ENCODE assay signal across 8 cellular contexts in the genomic region with DNA sequence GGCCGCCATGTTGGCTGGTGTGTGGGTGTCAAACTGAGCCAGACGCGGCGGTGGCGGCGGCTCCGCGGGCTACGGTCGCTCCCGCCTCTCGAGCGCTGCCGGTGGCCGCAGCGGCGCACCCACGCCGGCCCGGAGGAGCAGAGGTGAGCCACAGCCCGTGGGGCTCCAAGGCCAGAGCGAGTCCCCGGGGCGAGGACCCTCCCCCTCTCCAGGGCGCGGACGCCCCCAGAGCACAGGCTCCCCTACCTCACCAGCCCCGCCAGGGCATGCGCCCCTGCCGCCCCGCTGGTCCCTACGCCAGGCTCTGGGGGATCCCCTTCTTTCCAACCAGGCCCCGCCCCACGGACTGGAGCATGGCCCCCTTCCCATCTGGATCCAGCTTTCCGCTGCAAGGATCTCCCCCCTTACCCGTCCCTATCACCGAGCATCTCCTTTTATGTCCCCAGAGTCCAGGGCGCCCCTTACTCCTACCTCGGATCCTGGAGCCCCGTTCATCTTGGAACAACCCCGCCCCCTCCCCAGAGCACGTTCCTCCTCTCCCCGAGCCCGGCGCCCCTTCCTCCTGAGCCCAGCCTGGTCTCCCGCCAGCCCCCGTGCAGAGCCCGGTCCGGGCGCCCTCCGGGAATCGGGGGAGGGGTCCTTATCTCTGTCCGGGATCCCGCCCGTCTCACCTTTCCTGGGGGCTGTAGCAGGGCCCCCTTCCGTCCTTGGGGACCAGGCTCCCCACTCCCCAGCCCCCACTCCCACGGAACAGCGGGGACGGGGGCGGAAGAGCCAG. TPM values are rescaled to one million over a fixed set of nuclear protein-coding genes. Genes with fewer than 3 reads are reported as not detected.
DNase-seq lines count a peak whose midpoint lies in the region; ATAC-seq and TF ChIP-seq lines count a peak whose summit lies in the region.

No MANE protein-coding gene starts in this region.

- WGBS in tibial nerve, 2 donors: 0 to 2% methylated on average over 20 to 29 of the region's 60 CpGs

- POLR2A ChIA-PET in activated CD4-positive, alpha-beta T cell treated with anti-CD3 and anti-CD28 coated beads, Interleukin-2, amount 10 ng/mL, durations not matched to agents 7 days and 5 days (lab: Charles Lee): no interaction called here

- H3K36me3 ChIP-seq in tibial nerve: no peaks in the 10 kb centered on the region

- peak; percentile 68 for ATAC-seq in HG03442 (IDR thresholded peaks at IDR 0.05; ENCODE audit: unreplicated experiment)
- ATAC-seq in natural killer cell treated with Interleukin-12 subunit alpha and Interleukin-12 subunit beta and Interleukin-15 and Interleukin-18, amount 100 ng/mL, for 72 hours: peak in 1 of 2 donors; percentile 94

- no peak for TF ChIP-seq CTCF in epithelial cell of proximal tubule (conservative IDR thresholded peaks at IDR 0.05; ENCODE audit: low read depth, low read length)
- peak; percentile 17 to 73 (median 37) for TF ChIP-seq CTCF in tibial nerve (IDR thresholded peaks at IDR 0.05)

- TF ChIP-seq EP300 in tibial nerve (IDR thresholded peaks at IDR 0.05): no peak

- peak overlapping the region; percentile 72 for H3K4me3 Mint-ChIP-seq in activated CD4-positive, alpha-beta T cell treated with anti-CD3 and anti-CD28 coated beads, Interleukin-2, amount 10 ng/mL, durations not matched to agents 7 days and 5 days
- peak overlapping the region; percentile 78 for H3K4me3 Mint-ChIP-seq in natural killer cell treated with Interleukin-12 subunit alpha and Interleukin-12 subunit beta and Interleukin-15 and Interleukin-18, amount 100 ng/mL, for 72 hours

- no peak overlapping the region for H3K27ac Mint-ChIP-seq in activated CD4-positive, alpha-beta T cell treated with anti-CD3 and anti-CD28 coated beads, Interleukin-2, amount 10 ng/mL, durations not matched to agents 7 days and 5 days
- no peak overlapping the region for H3K27ac Mint-ChIP-seq in natural killer cell treated with Interleukin-12 subunit alpha and Interleukin-12 subunit beta and Interleukin-15 and Interleukin-18, amount 100 ng/mL, for 72 hours

- peaks cover 19% of the 10 kb centered on the region for H3K27me3 Mint-ChIP-seq in activated CD4-positive, alpha-beta T cell treated with anti-CD3 and anti-CD28 coated beads, Interleukin-2, amount 10 ng/mL, durations not matched to agents 7 days and 5 days
- peaks cover 6 to 9% of the 10 kb centered on the region in 2 donors for H3K27me3 Mint-ChIP-seq in natural killer cell treated with Interleukin-12 subunit alpha and Interleukin-12 subunit beta and Interleukin-15 and Interleukin-18, amount 100 ng/mL, for 72 hours

- H3K27ac ChIP-seq in tibial nerve: peak overlapping the region; percentile 82 to 96 (median 84)

- TF ChIP-seq POLR2A in tibial nerve (IDR thresholded peaks at IDR 0.05): peak; percentile 51 to 66

- CTCF ChIA-PET in activated CD4-positive, alpha-beta T cell treated with anti-CD3 and anti-CD28 coated beads, Interleukin-2, amount 10 ng/mL, durations not matched to agents 7 days and 5 days (lab: Charles Lee): interaction anchor here (1.0 kb wide), 1 partner anchor 19 kb away, joined by 3 read pairs; no protein-coding TSS in a partner anchor

- H3K27me3 ChIP-seq in tibial nerve: no peaks in the 10 kb centered on the region

- no peaks in the 10 kb centered on the region for H3K36me3 Mint-ChIP-seq in activated CD4-positive, alpha-beta T cell treated with anti-CD3 and anti-CD28 coated beads, Interleukin-2, amount 10 ng/mL, durations not matched to agents 7 days and 5 days (ENCODE audit: low read depth)
- H3K36me3 Mint-ChIP-seq in natural killer cell treated with Interleukin-12 subunit alpha and Interleukin-12 subunit beta and Interleukin-15 and Interleukin-18, amount 100 ng/mL, for 72 hours: no peaks in the 10 kb centered on the region

- no peaks in the 10 kb centered on the region for H3K9me3 ChIP-seq in tibial nerve

- H3K4me3 ChIP-seq in epithelial cell of proximal tubule (ENCODE audit: low read depth, low read length) (peak overlapping the region; percentile 99), tibial nerve (peak overlapping the region; percentile 72 to 100 (median 88))

- H3K4me1 Mint-ChIP-seq in activated CD4-positive, alpha-beta T cell treated with anti-CD3 and anti-CD28 coated beads, Interleukin-2, amount 10 ng/mL, durations not matched to agents 7 days and 5 days: peaks cover 4% of the 10 kb centered on the region
- peaks cover 3 to 9% of the 10 kb centered on the region in 2 donors for H3K4me1 Mint-ChIP-seq in natural killer cell treated with Interleukin-12 subunit alpha and Interleukin-12 subunit beta and Interleukin-15 and Interleukin-18, amount 100 ng/mL, for 72 hours (ENCODE audit: low read depth in 2 of 2)

- DNase-seq in AG20443 (ENCODE audit: low spot score): peak; percentile 22
- peak; percentile 35 for DNase-seq in GM19238 (ENCODE audit: insufficient read length, low spot score)
- no peak for DNase-seq in activated CD4-positive, alpha-beta T cell treated with anti-CD3 and anti-CD28 coated beads, Interleukin-2, amount 10 ng/mL, durations not matched to agents 7 days and 5 days
- DNase-seq in epithelial cell of proximal tubule (ENCODE audit: low read depth): no peak
- DNase-seq in natural killer cell treated with Interleukin-12 subunit alpha and Interleukin-12 subunit beta and Interleukin-15 and Interleukin-18, amount 100 ng/mL, for 72 hours (ENCODE audit: low spot score): no peak
- DNase-seq in tibial nerve (ENCODE audit: low spot score in 2 of 2): peak in 1 of 2 donors; percentile 17
- no peak for DNase-seq in NCI-H345 treated with DMSO at 0.1 percent for 48 hours (lab: John Stamatoyannopoulos, UW; ENCODE audit: unreplicated experiment)

- H3K9me3 Mint-ChIP-seq in activated CD4-positive, alpha-beta T cell treated with anti-CD3 and anti-CD28 coated beads, Interleukin-2, amount 10 ng/mL, durations not matched to agents 7 days and 5 days: no peaks in the 10 kb centered on the region
- H3K9me3 Mint-ChIP-seq in natural killer cell treated with Interleukin-12 subunit alpha and Interleukin-12 subunit beta and Interleukin-15 and Interleukin-18, amount 100 ng/mL, for 72 hours: no peaks in the 10 kb centered on the region

- peaks cover 0 to 29% (median 7%) of the 10 kb centered on the region in 4 donors for H3K4me1 ChIP-seq in tibial nerve

RNA-seq across cellular contexts. Expression of a gene that starts 0.4 kb away (rescaled TPM):
- total RNA-seq in activated CD4-positive, alpha-beta T cell treated with anti-CD3 and anti-CD28 coated beads, Interleukin-2, amount 10 ng/mL, durations not matched to agents 7 days and 5 days: 1 to 10 TPM; 1.8 to 2.1 TPM
- total RNA-seq in epithelial cell of proximal tubule (14.2 and 26.4 TPM in 2 replicates), tibial nerve (100 to 1,000 TPM in 3 of 4 donors, 10 to 100 TPM in 1; 92.7 to 141 (median 119) TPM)
- 10 to 100 TPM in 1 of 2 donors, 1 to 10 TPM in 1; 1.5 to 20.3 TPM for total RNA-seq in natural killer cell treated with Interleukin-12 subunit alpha and Interleukin-12 subunit beta and Interleukin-15 and Interleukin-18, amount 100 ng/mL, for 72 hours

Comparison
In these comparisons a context has a peak if more than half of its experiments do, and no peak if none do; other contexts are left out.
1. DNase-seq: peak in AG20443 (single experiment) and GM19238 (single experiment); none in activated CD4-positive, alpha-beta T cell treated with anti-CD3 and anti-CD28 coated beads, Interleukin-2, amount 10 ng/mL, durations not matched to agents 7 days and 5 days (single experiment), epithelial cell of proximal tubule (single experiment), natural killer cell treated with Interleukin-12 subunit alpha and Interleukin-12 subunit beta and Interleukin-15 and Interleukin-18, amount 100 ng/mL, for 72 hours (single experiment) and NCI-H345 treated with DMSO at 0.1 percent for 48 hours (single experiment).